Comparison of ENCODE assay signal across 26 cellular contexts in the genomic region with DNA sequence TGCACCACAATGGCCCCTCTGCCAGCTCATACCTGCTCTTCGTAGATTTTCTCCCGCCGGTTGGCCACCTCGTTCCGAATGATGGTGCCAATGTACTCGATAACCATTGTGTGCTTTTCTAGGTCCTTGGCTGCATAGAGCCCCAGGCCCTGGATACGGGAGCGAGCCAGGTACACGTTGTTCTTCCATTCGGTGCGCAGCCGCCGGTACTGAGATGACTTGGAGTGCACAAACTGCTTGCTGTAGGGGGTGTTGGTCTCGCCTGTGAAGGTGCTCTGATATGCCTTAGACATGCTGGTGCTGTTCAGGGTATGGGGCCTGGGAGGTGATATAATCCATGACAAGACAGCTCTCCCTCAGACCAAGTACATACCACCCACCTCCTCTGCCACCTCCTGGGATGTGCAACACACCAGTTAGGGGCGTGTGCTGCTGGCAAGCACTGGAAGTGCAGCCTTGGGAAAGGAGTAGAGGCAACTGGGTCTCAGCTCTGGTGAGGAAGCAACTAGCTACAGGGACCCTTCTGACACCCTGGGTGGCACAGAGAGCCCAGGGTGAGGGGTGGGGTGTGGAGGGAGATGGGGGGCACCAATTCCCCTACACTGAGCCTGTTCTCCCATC. TPM values are rescaled to one million over a fixed set of nuclear protein-coding genes. Genes with fewer than 3 reads are reported as not detected.
DNase-seq lines count a peak whose midpoint lies in the region; ATAC-seq and TF ChIP-seq lines count a peak whose summit lies in the region.
"Had no signal": no experiment of that assay in that cellular context is flagged by ENCODE, and none has a peak within 500 bp of the region (broad histone marks: within the 10 kb centered on the region; RNA-seq: fewer than 3 reads in every experiment).

No MANE protein-coding gene starts in this region.

- no peak for TF ChIP-seq CTCF in 22Rv1 (IDR thresholded peaks at IDR 0.05)
- TF ChIP-seq CTCF in HFFc6 (IDR thresholded peaks at IDR 0.05), result no peak

- H3K9me3 Mint-ChIP-seq in HFFc6, result no peaks in the 10 kb centered on the region
- H3K9me3 Mint-ChIP-seq in immature natural killer cell, result no peaks in the 10 kb centered on the region
- H3K9me3 Mint-ChIP-seq: endodermal cell; stimulated activated naive CD8-positive, alpha-beta T cell treated with anti-CD3 and anti-CD28 coated beads, Interleukin-15, Interleukin-2, amounts not matched to agents 100 ng/mL and 50 ng/mL, for 24 hours had no signal

- peaks cover 10% of the 10 kb centered on the region for H3K36me3 Mint-ChIP-seq in HFFc6 (ENCODE audit: low read depth)
- H3K36me3 Mint-ChIP-seq in immature natural killer cell, result peaks cover 10 to 39% (median 13%) of the 10 kb centered on the region in 3 donors

- H3K27ac ChIP-seq in 22Rv1, result peak overlapping the region; percentile 59
- H3K27ac ChIP-seq: body of pancreas, Peyer's patch, thyroid gland had no signal

- H3K27ac Mint-ChIP-seq in HFFc6, result 0 out of 2 replicates have a peak overlapping the region, but pooled peaks have one; percentile 40
- H3K27ac Mint-ChIP-seq in immature natural killer cell, result peak overlapping the region; percentile 88 to 99 (median 94)
- H3K27ac Mint-ChIP-seq: endodermal cell; stimulated activated naive CD8-positive, alpha-beta T cell treated with anti-CD3 and anti-CD28 coated beads, Interleukin-15, Interleukin-2, amounts not matched to agents 100 ng/mL and 50 ng/mL, for 24 hours had no signal

- H3K4me1 Mint-ChIP-seq in HFFc6 (ENCODE audit: low read depth) (peaks cover 18% of the 10 kb centered on the region), immature natural killer cell (peaks cover 18 to 22% of the 10 kb centered on the region in 2 donors)

- H3K27me3 Mint-ChIP-seq in HFFc6 (ENCODE audit: insufficient read depth), result peaks cover 10% of the 10 kb centered on the region
- H3K27me3 Mint-ChIP-seq in immature natural killer cell (ENCODE audit: low read depth in 3 of 3), result peaks cover 16 to 31% (median 18%) of the 10 kb centered on the region in 3 donors
- H3K27me3 Mint-ChIP-seq: stimulated activated naive CD8-positive, alpha-beta T cell treated with anti-CD3 and anti-CD28 coated beads, Interleukin-15, Interleukin-2, amounts not matched to agents 100 ng/mL and 50 ng/mL, for 24 hours had no signal

- ATAC-seq in GM18858 (IDR thresholded peaks at IDR 0.05; ENCODE audit: unreplicated experiment), result no peak
- ATAC-seq: body of pancreas had no signal

- DNase-seq in 8988T, result peak; percentile 21
- no peak for DNase-seq in HFFc6
- DNase-seq in immature natural killer cell, result no peak
- DNase-seq in NCI-H82 (lab: John Stamatoyannopoulos, UW), result no peak
- DNase-seq in MV-4-11 (lab: John Stamatoyannopoulos, UW), result no peak
- DNase-seq in T-helper 9 cell, result no peak
- DNase-seq: AML-193; body of pancreas; Calu3; EL; endodermal cell; kidney; NCI-H1436 treated with DMSO at 0.1 percent for 48 hours; NCI-H510A treated with DMSO at 0.1 percent for 48 hours; NK-92 treated with Interleukin-12 subunit alpha and Interleukin-12 subunit beta, amount 100 ng/mL, for 24 hours; Peyer's patch; stimulated activated CD4-positive, alpha-beta T cell treated with anti-CD3 and anti-CD28 coated beads, Interleukin-4, amount 100 ng/mL, for 1 hour; thyroid gland had no signal

- H3K4me3 Mint-ChIP-seq in HFFc6 (no peak overlapping the region), immature natural killer cell (no peak overlapping the region)
- H3K4me3 Mint-ChIP-seq: endodermal cell; stimulated activated naive CD8-positive, alpha-beta T cell treated with anti-CD3 and anti-CD28 coated beads, Interleukin-15, Interleukin-2, amounts not matched to agents 100 ng/mL and 50 ng/mL, for 24 hours had no signal

RNA-seq across cellular contexts. Expression of gene PRKAG1, which starts 4.1 kb away (rescaled TPM):
- total RNA-seq in HFFc6 (2021; fragmentation: NEBNext Ultra II Directional; extraction: Animal tissue kit (Norgen Biotek cat#: 25700)), result 10 to 100 TPM; 79.0 to 92.0 (median 83.3) TPM
- polyA plus RNA-seq in immature natural killer cell, result 10 to 100 TPM; 58.5 to 75.3 (median 69.1) TPM

RNA-seq across cellular contexts. Expression of gene DDN, which starts 23.5 kb away (rescaled TPM):
- under 1 TPM; 0.17 to 0.40 (median 0.23) TPM for total RNA-seq in HFFc6 (2021; fragmentation: NEBNext Ultra II Directional; extraction: Animal tissue kit (Norgen Biotek cat#: 25700))
- not detected for polyA plus RNA-seq in immature natural killer cell
- total RNA-seq: kidney had no signal

RNA-seq across cellular contexts. Expression of gene KMT2D, which starts 37.9 kb away (rescaled TPM):
- 10 to 100 TPM; 43.9 to 66.6 (median 48.4) TPM for total RNA-seq in HFFc6 (2021; fragmentation: NEBNext Ultra II Directional; extraction: Animal tissue kit (Norgen Biotek cat#: 25700))
- polyA plus RNA-seq in immature natural killer cell, result 10 to 100 TPM in 1 of 3 donors, 1 to 10 TPM in 2; 1.1 to 29.6 (median 3.8) TPM

RNA-seq across cellular contexts. Expression of gene WNT1, which starts 44.5 kb away (rescaled TPM):
- total RNA-seq in HFFc6 (2021; fragmentation: NEBNext Ultra II Directional; extraction: Animal tissue kit (Norgen Biotek cat#: 25700)), result not detected
- polyA plus RNA-seq in immature natural killer cell, result 1 to 10 TPM in 1 of 3 donors, under 1 TPM in 1, not detected in 1; 0.86 to 1.2 TPM
- total RNA-seq: activated CD8-positive, alpha-beta memory T cell treated with anti-CD3 and anti-CD28 coated beads for 36 hours; body of pancreas; Calu3; endodermal cell; kidney; MCF 10A; Peyer's patch; renal cortical epithelial cell; SK-MEL-5; T-helper 2 cell treated with Interferon-gamma antibody and Interleukin-4, amounts not matched to agents 100 ng/mL and 5 ng/mL, for 36 hours; thyroid gland had no signal

RNA-seq across cellular contexts. Expression of gene RHEBL1, which starts 47.1 kb away (rescaled TPM):
- 1 to 10 TPM in 1 of 6 experiments, under 1 TPM in 5; 0.60 to 1.6 (median 0.86) TPM for total RNA-seq in HFFc6 (2021; fragmentation: NEBNext Ultra II Directional; extraction: Animal tissue kit (Norgen Biotek cat#: 25700))
- polyA plus RNA-seq in immature natural killer cell, result 10 to 100 TPM; 11.0 to 22.5 (median 16.5) TPM
- total RNA-seq: body of pancreas, Peyer's patch had no signal
